Comparison of ENCODE assay signal across 22 cellular contexts in genomic region chr12:124725099-124725498, GRCh38.
"Had no signal": no experiment of that assay in that cellular context is flagged by ENCODE, and none has a peak within 500 bp of the region (broad histone marks: within the 10 kb centered on the region; RNA-seq: fewer than 3 reads in every experiment).

No MANE protein-coding gene starts in this region.

- H3K27ac ChIP-seq: neutrophil had no signal

- FAIRE-seq: bronchial epithelial cell, small intestine had no signal

- H3K36me3 ChIP-seq: esophagus squamous epithelium, left lung, neutrophil, transverse colon had no signal

- DNase-seq: activated B cell treated with CpG ODN at 0.5 μM for 24 hours; activated CD4-positive, alpha-beta T cell treated with anti-CD3 and anti-CD28 coated beads, Interleukin-2, amount 50 U/mL, for 1 hour; activated CD8-positive, alpha-beta T cell treated with anti-CD3 and anti-CD28 coated beads for 36 hours; activated naive CD8-positive, alpha-beta T cell treated with anti-CD3 and anti-CD28 coated beads, Interleukin-2, amount 50 U/mL, for 24 hours; activated T-cell treated with anti-CD3 and anti-CD28 coated beads, Interleukin-2, amount 50 U/mL, for 48 hours; anterior cingulate cortex; dermis blood vessel endothelial cell; effector CD4-positive, alpha-beta T cell; esophagus squamous epithelium; foreskin melanocyte; kidney glomerular epithelial cell; left lung; naive B cell; nephron progenitor cell; small intestine; stimulated activated CD4-positive, alpha-beta T cell treated with anti-CD3 and anti-CD28 coated beads, Interleukin-4, amount 100 ng/mL, for 24 hours; stimulated activated naive CD8-positive, alpha-beta T cell treated with anti-CD3 and anti-CD28 coated beads, Interleukin-15, amount 100 ng/mL, for 72 hours; transverse colon had no signal

- H3K4me3 ChIP-seq: esophagus squamous epithelium, left lung, transverse colon had no signal

- H3K9me3 ChIP-seq: esophagus squamous epithelium, left lung, neutrophil, transverse colon had no signal

- H3K27me3 ChIP-seq: left lung, neutrophil, transverse colon had no signal

- ATAC-seq: activated CD8-positive, alpha-beta T cell treated with anti-CD3 and anti-CD28 coated beads for 36 hours; activated naive CD8-positive, alpha-beta T cell treated with anti-CD3 and anti-CD28 coated beads, Interleukin-2, amount 50 U/mL, for 24 hours; left lung; sciatic nerve; stimulated activated effector memory CD8-positive, alpha-beta T cell treated with anti-CD3 and anti-CD28 coated beads, Interleukin-12 subunit alpha, Interleukin-12 subunit beta, amount 100 ng/mL, for 72 hours; stimulated activated naive CD8-positive, alpha-beta T cell treated with anti-CD3 and anti-CD28 coated beads, Interleukin-15, amount 100 ng/mL, for 72 hours had no signal
